ENCODE assay signal across 1 cellular context in genomic region chr1:198934414-198934813, GRCh38.
TF ChIP-seq lines count a peak whose summit lies in the region.

No MANE protein-coding gene starts in this region.

TF ChIP-seq in GM23338, 12 proteins besides CTCF, POLR2A, EP300 and RAD21 (continued from another document):
- TF ChIP-seq ETS1 (IDR thresholded peaks at IDR 0.05) (no peak), CREB1 (CRISPR knock-in tag; IDR thresholded peaks at IDR 0.05; ENCODE audit: low read depth) (no peak), STAT1 (IDR thresholded peaks at IDR 0.05; ENCODE audit: unreplicated experiment) (no peak), ZNF114 (CRISPR knock-in tag; IDR thresholded peaks at IDR 0.05) (no peak), REST (IDR thresholded peaks at IDR 0.05; ENCODE audit: unreplicated experiment) (no peak), EZH2phosphoT487 (IDR thresholded peaks at IDR 0.05; ENCODE audit: unreplicated experiment) (no peak), JUNB (IDR thresholded peaks at IDR 0.05; ENCODE audit: unreplicated experiment) (no peak), EZH2 (IDR thresholded peaks at IDR 0.05; ENCODE audit: low read depth, unreplicated experiment) (no peak), ZNF331 (CRISPR knock-in tag; IDR thresholded peaks at IDR 0.05; ENCODE audit: low read depth) (no peak), NANOG (IDR thresholded peaks at IDR 0.05; ENCODE audit: borderline replicate concordance) (no peak), POLR2AphosphoS5 (IDR thresholded peaks at IDR 0.05; ENCODE audit: low read depth) (no peak)
